ENCODE assay signal across 19 cellular contexts in the genomic region with DNA sequence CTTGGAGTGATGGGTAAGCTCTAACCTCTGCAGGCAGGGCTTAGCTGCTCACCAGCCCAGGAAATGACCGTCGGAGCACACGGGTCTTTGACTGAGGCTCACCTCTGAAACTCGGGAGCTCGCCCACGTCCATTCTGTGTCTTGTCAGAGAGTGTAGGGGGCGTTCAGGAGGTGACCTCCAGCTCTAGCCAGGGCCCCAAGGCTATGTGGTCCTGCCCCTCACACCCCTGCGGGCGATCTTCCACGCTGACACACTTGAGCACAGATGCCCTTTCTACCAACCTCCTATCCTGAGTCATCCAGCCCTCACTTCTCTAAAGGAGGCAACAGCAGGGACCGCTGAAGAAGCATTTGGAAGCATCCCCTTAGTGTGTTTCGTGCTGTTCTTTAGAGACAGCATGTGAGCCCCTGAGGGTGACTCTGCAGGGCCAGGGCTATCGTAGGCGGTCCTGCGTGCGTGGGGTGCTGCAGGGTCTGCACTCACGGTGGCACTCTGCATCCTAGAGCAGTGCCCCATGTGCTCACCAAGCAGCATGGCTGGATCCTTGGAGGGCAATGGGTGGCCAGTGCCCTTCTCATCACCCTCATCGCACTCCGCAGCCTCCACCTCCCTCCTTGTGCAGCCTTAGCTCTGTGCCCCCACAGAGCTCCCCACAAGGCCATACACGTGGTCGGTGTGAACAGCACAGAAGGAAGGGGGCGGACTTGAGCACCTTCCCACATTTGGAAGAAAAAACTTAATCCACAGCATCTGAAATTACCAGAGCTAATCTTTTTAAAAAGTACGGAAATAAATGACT. TPM values are rescaled to one million over a fixed set of nuclear protein-coding genes. Genes with fewer than 3 reads are reported as not detected.
DNase-seq lines count a peak whose midpoint lies in the region; ATAC-seq and TF ChIP-seq lines count a peak whose summit lies in the region.
"Had no signal": no experiment of that assay in that cellular context is flagged by ENCODE, and none has a peak within 500 bp of the region (broad histone marks: within the 10 kb centered on the region; RNA-seq: fewer than 3 reads in every experiment).

No MANE protein-coding gene starts in this region.

- no peaks in the 10 kb centered on the region for H3F3A ChIP-seq in PC-3 (ENCODE audit: low read length, unreplicated experiment)

- H3K9ac ChIP-seq in PC-3 (ENCODE audit: low read length): no peak overlapping the region

- H3K9me2 ChIP-seq in PC-3 (replicated peaks; ENCODE audit: low read length): no peaks in the 10 kb centered on the region

- no peak overlapping the region for H3K4me3 ChIP-seq in PC-3 (ENCODE audit: low read length)
- H3K4me3 ChIP-seq: MG63 had no signal

- POLR2A ChIA-PET in PC-3 (lab: Charles Lee; ENCODE audit: unreplicated experiment): no interaction called here

- no peaks in the 10 kb centered on the region for H3K9me3 ChIP-seq in PC-3 (ENCODE audit: low read length)
- H3K9me3 ChIP-seq: BE2C, MG63 had no signal

- no peaks in the 10 kb centered on the region for H3K27me3 ChIP-seq in PC-3 (ENCODE audit: low read length)
- H3K27me3 ChIP-seq: BE2C, MG63 had no signal

- no peaks in the 10 kb centered on the region for H3K4me1 ChIP-seq in PC-3 (ENCODE audit: insufficient read depth, low read length)
- H3K4me1 ChIP-seq: BE2C had no signal

- peaks cover 6 to 19% of the 10 kb centered on the region in 2 donors for H3K27me3 Mint-ChIP-seq in natural killer cell treated with Interleukin-12 subunit alpha and Interleukin-12 subunit beta and Interleukin-15 and Interleukin-18, amount 100 ng/mL, for 72 hours
- H3K27me3 Mint-ChIP-seq in natural killer cell (ENCODE audit: low read depth in 2 of 2): peaks cover 0 to 3% of the 10 kb centered on the region in 2 donors
- H3K27me3 Mint-ChIP-seq in activated CD4-positive, alpha-beta T cell treated with anti-CD3 and anti-CD28 coated beads, Interleukin-2, amount 10 ng/mL, durations not matched to agents 24 days and 14 days: peaks cover 16% of the 10 kb centered on the region

- H3K4me1 Mint-ChIP-seq in natural killer cell treated with Interleukin-12 subunit alpha and Interleukin-12 subunit beta and Interleukin-15 and Interleukin-18, amount 100 ng/mL, for 72 hours (ENCODE audit: low read depth in 2 of 2): no peaks in the 10 kb centered on the region
- H3K4me1 Mint-ChIP-seq in natural killer cell: no peaks in the 10 kb centered on the region
- no peaks in the 10 kb centered on the region for H3K4me1 Mint-ChIP-seq in activated CD4-positive, alpha-beta T cell treated with anti-CD3 and anti-CD28 coated beads, Interleukin-2, amount 10 ng/mL, durations not matched to agents 24 days and 14 days

- intact Hi-C loops in natural killer cell (cut with micrococcal nuclease) (no loop called here), PC-3 (cut with micrococcal nuclease) (no loop called here)
- intact Hi-C loops in activated CD4-positive, alpha-beta T cell treated with anti-CD3 and anti-CD28 coated beads, Interleukin-2, amount 10 ng/mL, durations not matched to agents 24 days and 14 days (cut with micrococcal nuclease): no loop called here

- no peak overlapping the region for H2AFZ ChIP-seq in PC-3 (ENCODE audit: low read length)

- CTCF ChIA-PET in PC-3 (lab: Charles Lee): no interaction called here

- peak; percentile 48 to 53 for ATAC-seq in natural killer cell treated with Interleukin-12 subunit alpha and Interleukin-12 subunit beta and Interleukin-15 and Interleukin-18, amount 100 ng/mL, for 72 hours
- ATAC-seq in natural killer cell (no peak), PC-3 (no peak)

- no peak overlapping the region for H3K4me2 ChIP-seq in PC-3 (ENCODE audit: low read length)

- no peak for DNase-seq in natural killer cell treated with Interleukin-12 subunit alpha and Interleukin-12 subunit beta and Interleukin-15 and Interleukin-18, amount 100 ng/mL, for 72 hours (ENCODE audit: low spot score)
- DNase-seq in natural killer cell (no peak), PC-3 (no peak), iPS-NIHi7 (ENCODE audit: extremely low spot score) (peak; percentile 41), SW 1271 (lab: John Stamatoyannopoulos, UW) (no peak)
- DNase-seq in activated CD4-positive, alpha-beta T cell treated with anti-CD3 and anti-CD28 coated beads, Interleukin-2, amount 10 ng/mL, durations not matched to agents 24 days and 14 days: no peak
- no peak for DNase-seq in activated CD4-positive, CD25-positive, alpha-beta regulatory T cell (lab: John Stamatoyannopoulos, UW)
- DNase-seq in activated CD4-positive, alpha-beta T cell treated with anti-CD3 and anti-CD28 coated beads, Interleukin-2, amount 50 U/mL, for 48 hours: no peak
- DNase-seq: BE2C, DMS53, Kasumi-1, MG63, NCI-H1092, NCI-H1436 treated with DMSO at 0.1 percent for 48 hours, NCI-H2029, NCI-H345, NCI-H524, NCI-H82, Right ventricle myocardium superior had no signal

- no peaks in the 10 kb centered on the region for H3K9me3 Mint-ChIP-seq in natural killer cell treated with Interleukin-12 subunit alpha and Interleukin-12 subunit beta and Interleukin-15 and Interleukin-18, amount 100 ng/mL, for 72 hours
- no peaks in the 10 kb centered on the region for H3K9me3 Mint-ChIP-seq in natural killer cell
- no peaks in the 10 kb centered on the region for H3K9me3 Mint-ChIP-seq in activated CD4-positive, alpha-beta T cell treated with anti-CD3 and anti-CD28 coated beads, Interleukin-2, amount 10 ng/mL, durations not matched to agents 24 days and 14 days

- H3K27ac Mint-ChIP-seq in natural killer cell treated with Interleukin-12 subunit alpha and Interleukin-12 subunit beta and Interleukin-15 and Interleukin-18, amount 100 ng/mL, for 72 hours: no peak overlapping the region
- H3K27ac Mint-ChIP-seq in natural killer cell: no peak overlapping the region
- H3K27ac Mint-ChIP-seq in activated CD4-positive, alpha-beta T cell treated with anti-CD3 and anti-CD28 coated beads, Interleukin-2, amount 10 ng/mL, durations not matched to agents 24 days and 14 days: no peak overlapping the region

- H3K36me3 ChIP-seq in PC-3 (ENCODE audit: low read depth, low read length): no peaks in the 10 kb centered on the region
- H3K36me3 ChIP-seq: BE2C, MG63 had no signal

- H3K27ac ChIP-seq in PC-3 (ENCODE audit: low read length): no peak overlapping the region

- no peaks in the 10 kb centered on the region for H3K79me2 ChIP-seq in PC-3 (ENCODE audit: low read length)

- no peaks in the 10 kb centered on the region for H4K20me1 ChIP-seq in PC-3 (ENCODE audit: low read length)

- no peak for TF ChIP-seq CTCF in natural killer cell (IDR thresholded peaks at IDR 0.05)
- peak; percentile 29; the same call in 1 of the 2 replicates for TF ChIP-seq CTCF in PC-3 (conservative IDR thresholded peaks at IDR 0.05; ENCODE audit: low read depth, low read length)

- no TSS peak for BruUV-seq in PC-3 (replicated peaks; lab: Mats Ljungman, UMichigan)

- no peaks in the 10 kb centered on the region for H3K36me3 Mint-ChIP-seq in natural killer cell treated with Interleukin-12 subunit alpha and Interleukin-12 subunit beta and Interleukin-15 and Interleukin-18, amount 100 ng/mL, for 72 hours
- no peaks in the 10 kb centered on the region for H3K36me3 Mint-ChIP-seq in natural killer cell
- no peaks in the 10 kb centered on the region for H3K36me3 Mint-ChIP-seq in activated CD4-positive, alpha-beta T cell treated with anti-CD3 and anti-CD28 coated beads, Interleukin-2, amount 10 ng/mL, durations not matched to agents 24 days and 14 days (ENCODE audit: low read depth)

- H3K4me3 Mint-ChIP-seq in natural killer cell treated with Interleukin-12 subunit alpha and Interleukin-12 subunit beta and Interleukin-15 and Interleukin-18, amount 100 ng/mL, for 72 hours: no peak overlapping the region
- H3K4me3 Mint-ChIP-seq in natural killer cell: no peak overlapping the region
- H3K4me3 Mint-ChIP-seq in activated CD4-positive, alpha-beta T cell treated with anti-CD3 and anti-CD28 coated beads, Interleukin-2, amount 10 ng/mL, durations not matched to agents 24 days and 14 days: no peak overlapping the region

RNA-seq across cellular contexts. Expression of a gene that starts 33.8 kb away (rescaled TPM):
- not detected for total RNA-seq in natural killer cell treated with Interleukin-12 subunit alpha and Interleukin-12 subunit beta and Interleukin-15 and Interleukin-18, amount 100 ng/mL, for 72 hours
- 1 to 10 TPM in 1 of 3 donors, under 1 TPM in 2; 0.29 to 1.3 (median 0.45) TPM for total RNA-seq in natural killer cell
- 0.12 and 0.15 TPM in 2 replicates for total RNA-seq in PC-3 (2014; rRNA removed)
- not detected in 2 replicates for total RNA-seq in activated CD4-positive, alpha-beta T cell treated with anti-CD3 and anti-CD28 coated beads, Interleukin-2, amount 10 ng/mL, durations not matched to agents 24 days and 14 days

Comparison
In these comparisons a context has a peak if more than half of its experiments do, and no peak if none do; other contexts are left out.
1. ATAC-seq: peak in natural killer cell treated with Interleukin-12 subunit alpha and Interleukin-12 subunit beta and Interleukin-15 and Interleukin-18, amount 100 ng/mL, for 72 hours (2 of 2); none in natural killer cell (0 of 3) and PC-3 (single experiment).